Comparison of ENCODE assay signal across 17 cellular contexts in the genomic region with DNA sequence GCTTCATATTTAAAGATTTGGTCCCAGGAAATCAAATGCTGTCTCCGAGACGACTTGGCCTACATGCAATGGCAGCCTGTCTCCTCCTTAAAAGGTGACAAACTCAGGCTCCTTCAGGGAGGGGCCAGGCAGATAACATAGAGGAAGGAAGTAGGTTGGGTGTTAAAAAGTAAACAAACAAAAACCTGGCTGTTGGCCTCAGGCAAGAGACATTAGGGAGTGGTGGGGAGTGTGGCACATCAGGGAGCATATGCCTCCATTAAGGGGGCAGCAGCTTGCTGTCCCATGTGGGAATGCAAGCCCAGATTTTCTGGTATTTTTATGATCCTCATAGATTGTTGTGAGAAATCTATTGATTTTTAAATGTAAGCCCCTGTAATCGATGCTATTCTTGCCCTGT. TPM values are rescaled to one million over a fixed set of nuclear protein-coding genes. Genes with fewer than 3 reads are reported as not detected.
DNase-seq lines count a peak whose midpoint lies in the region; TF ChIP-seq lines count a peak whose summit lies in the region.
"Had no signal": no experiment of that assay in that cellular context is flagged by ENCODE, and none has a peak within 500 bp of the region (broad histone marks: within the 10 kb centered on the region; RNA-seq: fewer than 3 reads in every experiment).

No MANE protein-coding gene starts in this region.

- H3K9ac ChIP-seq in BLaER1: no peak overlapping the region
- H3K9ac ChIP-seq: KMS-11 had no signal

- H2AFZ ChIP-seq in hepatocyte: no peak overlapping the region
- peak overlapping the region; percentile 74 for H2AFZ ChIP-seq in osteoblast (ENCODE audit: low read length)

- H3K79me2 ChIP-seq in hepatocyte (no peaks in the 10 kb centered on the region), osteoblast (ENCODE audit: insufficient read depth, low read length) (no peaks in the 10 kb centered on the region)

- H3K27ac ChIP-seq in BLaER1: 0 out of 2 replicates have a peak overlapping the region, but pooled peaks have one; percentile 2
- H3K27ac ChIP-seq in WERI-Rb-1: peak overlapping the region; percentile 45; the same call in 1 of the 2 replicates
- peak overlapping the region; percentile 72 for H3K27ac ChIP-seq in hepatocyte
- H3K27ac ChIP-seq in osteoblast (ENCODE audit: low read depth, low read length): no peak overlapping the region
- no peak overlapping the region for H3K27ac ChIP-seq in SJCRH30
- H3K27ac ChIP-seq: HL-60, KMS-11 had no signal

- H3K4me1 ChIP-seq in BLaER1: peaks cover 38% of the 10 kb centered on the region
- H3K4me1 ChIP-seq in hepatocyte (ENCODE audit: insufficient read depth): no peaks in the 10 kb centered on the region
- H3K4me1 ChIP-seq in osteoblast (ENCODE audit: insufficient read depth, low read length): no peaks in the 10 kb centered on the region
- H3K4me1 ChIP-seq in SJCRH30: no peaks in the 10 kb centered on the region

- H3K9me3 ChIP-seq in BLaER1 (no peaks in the 10 kb centered on the region), WERI-Rb-1 (ENCODE audit: severe bottlenecking) (peaks cover 5% of the 10 kb centered on the region), hepatocyte (ENCODE audit: low read depth) (no peaks in the 10 kb centered on the region), osteoblast (ENCODE audit: low read depth, low read length) (no peaks in the 10 kb centered on the region), SJCRH30 (replicated peaks) (no peaks in the 10 kb centered on the region)

- DNase-seq in WERI-Rb-1 (no peak), hepatocyte (ENCODE audit: low spot score) (no peak), osteoblast (ENCODE audit: insufficient read length, low spot score, missing footprints) (no peak), H4 (ENCODE audit: low spot score) (no peak), T1000 (lab: John Stamatoyannopoulos, UW) (no peak), NCI-H1092 treated with DMSO at 0.1 percent for 48 hours (lab: John Stamatoyannopoulos, UW) (no peak), SJCRH30 (no peak)
- DNase-seq: CD4-positive, alpha-beta T cell; DMS79; MM.1S; NCI-H1105 treated with DMSO at 0.1 percent for 48 hours; NCI-H1930; SHP77 treated with DMSO at 0.1 percent for 48 hours had no signal

- H3K36me3 ChIP-seq in BLaER1 (no peaks in the 10 kb centered on the region), WERI-Rb-1 (no peaks in the 10 kb centered on the region), hepatocyte (replicated peaks; ENCODE audit: insufficient read depth, low read depth) (no peaks in the 10 kb centered on the region), osteoblast (ENCODE audit: insufficient read depth, low read length) (no peaks in the 10 kb centered on the region), SJCRH30 (no peaks in the 10 kb centered on the region)

- H3K27me3 ChIP-seq in BLaER1 (no peaks in the 10 kb centered on the region), WERI-Rb-1 (ENCODE audit: insufficient read depth, low read depth, severe bottlenecking) (no peaks in the 10 kb centered on the region), hepatocyte (no peaks in the 10 kb centered on the region), osteoblast (ENCODE audit: insufficient read depth, low read length) (no peaks in the 10 kb centered on the region), SJCRH30 (no peaks in the 10 kb centered on the region)

- H3K4me2 ChIP-seq in BLaER1: peak overlapping the region; percentile 64
- H3K4me2 ChIP-seq in hepatocyte: no peak overlapping the region
- H3K4me2 ChIP-seq in osteoblast (ENCODE audit: insufficient read depth, low read length): no peak overlapping the region
- H3K4me2 ChIP-seq: KMS-11 had no signal

- no peak for TF ChIP-seq CTCF in WERI-Rb-1 (IDR thresholded peaks at IDR 0.05; ENCODE audit: low read depth, low read length)
- TF ChIP-seq CTCF in hepatocyte (IDR thresholded peaks at IDR 0.05; ENCODE audit: poor library complexity): no peak
- no peak for TF ChIP-seq CTCF in osteoblast (IDR thresholded peaks at IDR 0.05; ENCODE audit: extremely low read depth, low read depth, low read length)

- no peaks in the 10 kb centered on the region for H3K9me2 ChIP-seq in hepatocyte (replicated peaks; ENCODE audit: insufficient read depth)

- H3K4me3 ChIP-seq in BLaER1 (no peak overlapping the region), WERI-Rb-1 (ENCODE audit: low read depth, low read length) (no peak overlapping the region), hepatocyte (no peak overlapping the region), osteoblast (ENCODE audit: insufficient read depth, low read length) (no peak overlapping the region), SJCRH30 (no peak overlapping the region)
- H3K4me3 ChIP-seq: GM12878 had no signal

- no peaks in the 10 kb centered on the region for H4K20me1 ChIP-seq in BLaER1
- no peaks in the 10 kb centered on the region for H4K20me1 ChIP-seq in hepatocyte (ENCODE audit: insufficient read depth, poor library complexity, severe bottlenecking)
- no peaks in the 10 kb centered on the region for H4K20me1 ChIP-seq in osteoblast (ENCODE audit: insufficient read depth, low read length)

- WGBS in hepatocyte (ENCODE audit: low lambda C conversion rate, missing lambda C conversion rate): 96% methylated on average over 3 of the region's 3 CpGs

RNA-seq across cellular contexts. Expression of a gene that starts 48.6 kb away (rescaled TPM):
- 26.8 and 29.2 TPM in 2 replicates for total RNA-seq in hepatocyte
- 9.6 and 10.7 TPM in 2 replicates for polyA plus RNA-seq in hepatocyte
- 30.6 and 31.5 TPM in 2 replicates for total RNA-seq in osteoblast
- total RNA-seq in H4 (2014; rRNA removed; shearing (Covaris generic)): 10.9 and 11.2 TPM in 2 replicates
- 16.4 and 20.2 TPM in 2 replicates for total RNA-seq in SJCRH30 (2014; rRNA removed; shearing (Covaris generic))

Comparison
In these comparisons a context has a peak if more than half of its experiments do, and no peak if none do; other contexts are left out.
1. H3K27ac ChIP-seq: peak in BLaER1 (single experiment), WERI-Rb-1 (single experiment) and hepatocyte (single experiment); none in osteoblast (single experiment) and SJCRH30 (single experiment).